17 cellular contexts compared by ENCODE assay signal in the genomic region with DNA sequence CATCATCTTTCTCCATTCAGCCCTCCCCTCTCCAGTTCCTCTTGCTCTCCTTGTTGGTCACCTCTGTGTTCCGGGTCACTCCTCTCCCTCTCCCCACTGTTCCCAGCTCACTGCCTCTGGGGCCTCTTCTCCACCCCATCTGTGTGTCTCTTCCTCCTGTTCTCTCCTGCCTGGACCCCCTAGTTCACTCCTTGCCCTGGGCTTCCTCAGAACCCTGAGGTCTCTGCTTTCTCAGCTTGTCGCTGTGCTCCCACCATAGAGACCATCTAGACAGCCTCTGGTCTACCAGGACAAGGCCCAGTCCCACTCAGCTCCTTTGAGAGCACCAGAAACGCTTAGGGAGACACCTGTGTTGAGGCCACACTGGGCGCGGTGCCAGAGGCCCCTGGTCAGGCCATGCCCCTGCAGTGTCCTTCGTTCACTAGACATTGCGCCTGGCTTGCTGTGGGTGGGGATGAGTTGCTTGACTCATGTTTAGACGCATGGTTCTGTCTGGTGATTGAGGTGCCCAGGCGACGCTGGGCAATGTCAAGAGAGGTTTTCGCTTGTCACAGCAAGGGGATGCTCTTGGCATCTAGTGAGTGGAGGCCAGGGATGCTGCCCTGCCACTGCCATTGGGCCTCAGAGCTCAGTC. TPM values are rescaled to one million over a fixed set of nuclear protein-coding genes. Genes with fewer than 3 reads are reported as not detected.
DNase-seq lines count a peak whose midpoint lies in the region; ATAC-seq and TF ChIP-seq lines count a peak whose summit lies in the region.
"Had no signal": no experiment of that assay in that cellular context is flagged by ENCODE, and none has a peak within 500 bp of the region (broad histone marks: within the 10 kb centered on the region; RNA-seq: fewer than 3 reads in every experiment).

No MANE protein-coding gene starts in this region.

- peaks cover 32 to 42% of the 10 kb centered on the region in 2 donors for H3K4me1 Mint-ChIP-seq in natural killer cell

- peaks cover 6% of the 10 kb centered on the region for H3K4me1 ChIP-seq in right cardiac atrium (ENCODE audit: control insufficient read depth, insufficient read depth, low read length)
- peaks cover 11 to 43% (median 34%) of the 10 kb centered on the region in 9 donors for H3K4me1 ChIP-seq in heart right ventricle
- H3K4me1 ChIP-seq in adrenal gland (replicated peaks in 1 of 2) = peaks cover 11 to 27% of the 10 kb centered on the region in 2 donors
- H3K4me1 ChIP-seq in aorta (ENCODE audit: control insufficient read depth in 1 of 2, insufficient read depth in 2 of 2, low read length in 2 of 2) = no peaks in the 10 kb centered on the region
- H3K4me1 ChIP-seq in Peyer's patch = peaks cover 3 to 36% (median 12%) of the 10 kb centered on the region in 4 donors
- H3K4me1 ChIP-seq in prostate gland (replicated peaks) = peaks cover 6% of the 10 kb centered on the region

- H3K9me3 ChIP-seq in right cardiac atrium (ENCODE audit: control insufficient read depth, low read length) = no peaks in the 10 kb centered on the region
- H3K9me3 ChIP-seq in heart right ventricle = no peaks in the 10 kb centered on the region
- no peaks in the 10 kb centered on the region for H3K9me3 ChIP-seq in adrenal gland (replicated peaks in 1 of 3)
- no peaks in the 10 kb centered on the region for H3K9me3 ChIP-seq in aorta (ENCODE audit: control insufficient read depth, low read length)
- H3K9me3 ChIP-seq in Peyer's patch = no peaks in the 10 kb centered on the region
- H3K9me3 ChIP-seq in prostate gland = no peaks in the 10 kb centered on the region
- H3K9me3 ChIP-seq: left lung had no signal

- peaks cover 4 to 87% (median 82%) of the 10 kb centered on the region in 9 donors for H3K36me3 ChIP-seq in heart right ventricle
- peaks cover 0 to 87% of the 10 kb centered on the region in 2 donors for H3K36me3 ChIP-seq in adrenal gland (replicated peaks in 1 of 2)
- peaks cover 3 to 39% of the 10 kb centered on the region in 2 donors for H3K36me3 ChIP-seq in aorta (ENCODE audit: control insufficient read depth in 1 of 2, insufficient read depth in 2 of 2, low read length in 1 of 2)
- peaks cover 0 to 83% (median 10%) of the 10 kb centered on the region in 3 donors for H3K36me3 ChIP-seq in Peyer's patch
- H3K36me3 ChIP-seq in prostate gland = peaks cover 46 to 47% of the 10 kb centered on the region in 2 donors

- TF ChIP-seq POLR2A in adrenal gland (IDR thresholded peaks at IDR 0.05) (no peak), Peyer's patch (IDR thresholded peaks at IDR 0.05) (no peak), prostate gland (IDR thresholded peaks at IDR 0.05) (no peak)

- peak; percentile 29 to 60 (median 57) for DNase-seq in right cardiac atrium
- no peak for DNase-seq in heart right ventricle
- DNase-seq in adrenal gland = peak in 4 of 7 donors; percentile 25 to 47 (median 39)
- no peak for DNase-seq in natural killer cell
- DNase-seq in aorta = peak; percentile 45 to 78
- no peak for DNase-seq in ecto neural progenitor cell (ENCODE audit: low spot score)
- no peak for DNase-seq in Peyer's patch
- DNase-seq in prostate gland (ENCODE audit: low spot score) = no peak
- DNase-seq: activated CD8-positive, alpha-beta memory T cell treated with anti-CD3 and anti-CD28 coated beads, Interleukin-2, amount 10 ng/mL, durations not matched to agents 7 days and 5 days; Kasumi-1; NCI-H1105 treated with DMSO at 0.1 percent for 48 hours had no signal

- intact Hi-C loops in right cardiac atrium (cut with DNase I) = no loop called here
- intact Hi-C loops in heart right ventricle (cut with DNase I) = no loop called here
- intact Hi-C loops in adrenal gland (cut with DNase I) = no loop called here
- intact Hi-C loops in natural killer cell (cut with micrococcal nuclease) = no loop called here
- intact Hi-C loops in aorta (cut with DNase I) = loop anchor here in 1 of 2 donors (10.0 kb wide), 1 partner anchor 304 kb away; the partner anchor contains the start of gene LENG1
- intact Hi-C loops in prostate gland (cut with DNase I) = no loop called here

- peak overlapping the region; percentile 58 to 77 for H3K27ac Mint-ChIP-seq in natural killer cell
- H3K27ac Mint-ChIP-seq: activated CD8-positive, alpha-beta memory T cell treated with anti-CD3 and anti-CD28 coated beads, Interleukin-2, amount 10 ng/mL, durations not matched to agents 7 days and 5 days had no signal

- H3K36me3 Mint-ChIP-seq in natural killer cell = no peaks in the 10 kb centered on the region

- H3K4me3 ChIP-seq in right cardiac atrium (ENCODE audit: low read length) = no peak overlapping the region
- no peak overlapping the region for H3K4me3 ChIP-seq in heart right ventricle
- H3K4me3 ChIP-seq in adrenal gland = no peak overlapping the region
- H3K4me3 ChIP-seq in aorta (ENCODE audit: low read length in 2 of 2) = no peak overlapping the region
- no peak overlapping the region for H3K4me3 ChIP-seq in Peyer's patch
- no peak overlapping the region for H3K4me3 ChIP-seq in prostate gland
- H3K4me3 ChIP-seq: GM23248, left lung had no signal

- no peaks in the 10 kb centered on the region for H3K27me3 Mint-ChIP-seq in natural killer cell (ENCODE audit: low read depth in 2 of 2)
- H3K27me3 Mint-ChIP-seq: activated CD8-positive, alpha-beta memory T cell treated with anti-CD3 and anti-CD28 coated beads, Interleukin-2, amount 10 ng/mL, durations not matched to agents 7 days and 5 days had no signal

- H3K27me3 ChIP-seq in right cardiac atrium (ENCODE audit: control insufficient read depth, insufficient read depth) (no peaks in the 10 kb centered on the region), heart right ventricle (no peaks in the 10 kb centered on the region), adrenal gland (no peaks in the 10 kb centered on the region), aorta (ENCODE audit: control insufficient read depth in 1 of 2, insufficient read depth in 2 of 2, low read length in 1 of 2) (no peaks in the 10 kb centered on the region), Peyer's patch (no peaks in the 10 kb centered on the region), prostate gland (replicated peaks; ENCODE audit: insufficient read depth) (no peaks in the 10 kb centered on the region)
- H3K27me3 ChIP-seq: left lung had no signal

- no peaks in the 10 kb centered on the region for H3K9me3 Mint-ChIP-seq in natural killer cell

- no peak for ATAC-seq in right cardiac atrium
- no peak for ATAC-seq in heart right ventricle
- ATAC-seq in natural killer cell = no peak
- no peak for ATAC-seq in aorta (ENCODE audit: low FRiP score)
- ATAC-seq: activated CD8-positive, alpha-beta memory T cell treated with anti-CD3 and anti-CD28 coated beads, Interleukin-2, amount 10 ng/mL, durations not matched to agents 7 days and 5 days; left lung had no signal

- H3K27ac ChIP-seq in right cardiac atrium (ENCODE audit: low read length) (no peak overlapping the region), heart right ventricle (no peak overlapping the region), adrenal gland (peak overlapping the region in 2 of 5 donors; percentile 52 to 73), aorta (ENCODE audit: low read depth in 1 of 2, low read length in 2 of 2) (no peak overlapping the region), Peyer's patch (peak overlapping the region in 1 of 4 donors; percentile 100), prostate gland (no peak overlapping the region)
- H3K27ac ChIP-seq: left lung had no signal

- peak overlapping the region; percentile 58 for H3K4me3 Mint-ChIP-seq in natural killer cell
- H3K4me3 Mint-ChIP-seq: activated CD8-positive, alpha-beta memory T cell treated with anti-CD3 and anti-CD28 coated beads, Interleukin-2, amount 10 ng/mL, durations not matched to agents 7 days and 5 days had no signal

- 81% methylated on average over 11 of the region's 11 CpGs for WGBS in right cardiac atrium
- WGBS in heart right ventricle, 2 donors = 80 to 84% methylated on average over 11 of the region's 11 CpGs
- WGBS in adrenal gland, 4 donors = 77 to 84% (median 82%) methylated on average over 10 to 11 of the region's 11 CpGs
- 79 to 81% methylated on average over 11 of the region's 11 CpGs for WGBS in aorta, 2 donors
- 87% methylated on average over 10 of the region's 11 CpGs for WGBS in prostate gland

- TF ChIP-seq CTCF in heart right ventricle (IDR thresholded peaks at IDR 0.05) = no peak
- TF ChIP-seq CTCF in adrenal gland (IDR thresholded peaks at IDR 0.05) = no peak
- TF ChIP-seq CTCF in natural killer cell (IDR thresholded peaks at IDR 0.05) = no peak
- no peak for TF ChIP-seq CTCF in Peyer's patch (IDR thresholded peaks at IDR 0.05)
- no peak for TF ChIP-seq CTCF in prostate gland (IDR thresholded peaks at IDR 0.05)

RNA-seq across cellular contexts. Expression of gene LENG9, which starts 4.8 kb away (rescaled TPM):
- total RNA-seq in right cardiac atrium (1 to 10 TPM; 2.1 to 4.1 (median 2.7) TPM), heart right ventricle (1 to 10 TPM; 1.0 to 4.2 (median 1.5) TPM), adrenal gland (10 to 100 TPM in 2 of 8 donors, 1 to 10 TPM in 6; 6.3 to 15.3 (median 8.6) TPM), natural killer cell (1 to 10 TPM; 3.2 to 5.6 (median 4.3) TPM), aorta (1 to 10 TPM; 5.4 to 7.4 TPM), Peyer's patch (10 to 100 TPM; 11.0 to 18.9 (median 15.8) TPM), prostate gland (10 to 100 TPM; 18.6 to 22.2 TPM)
- polyA plus RNA-seq in right cardiac atrium (2.3 TPM), heart right ventricle (1 to 10 TPM; 1.6 to 2.6 TPM), adrenal gland (1 to 10 TPM; 1.3 to 4.2 (median 3.1) TPM), aorta (1 to 10 TPM; 2.1 to 6.5 TPM)

RNA-seq across cellular contexts. Expression of gene LENG8, which starts 9.8 kb away (rescaled TPM):
- total RNA-seq in right cardiac atrium (10 to 100 TPM; 66.2 to 87.4 (median 71.4) TPM), heart right ventricle (10 to 100 TPM; 45.5 to 76.2 (median 56.8) TPM), adrenal gland (100 to 1,000 TPM in 4 of 8 donors, 10 to 100 TPM in 4; 33.6 to 207 (median 90.8) TPM), natural killer cell (100 to 1,000 TPM; 479 to 563 (median 507) TPM), aorta (100 to 1,000 TPM; 166 to 274 TPM), Peyer's patch (100 to 1,000 TPM; 154 to 481 (median 360) TPM), prostate gland (100 to 1,000 TPM; 111 to 292 TPM)
- polyA plus RNA-seq in right cardiac atrium (77.5 TPM), heart right ventricle (100 to 1,000 TPM in 1 of 2 donors, 10 to 100 TPM in 1; 34.3 to 194 TPM), adrenal gland (100 to 1,000 TPM in 2 of 3 donors, 10 to 100 TPM in 1; 17.4 to 725 (median 247) TPM), aorta (100 to 1,000 TPM in 1 of 2 donors, 10 to 100 TPM in 1; 39.4 to 336 TPM)

RNA-seq across cellular contexts. Expression of gene CDC42EP5, which starts 14.3 kb away (rescaled TPM):
- 10 to 100 TPM; 10.4 to 22.5 (median 12.8) TPM for total RNA-seq in right cardiac atrium
- polyA plus RNA-seq in right cardiac atrium = 10.8 TPM
- total RNA-seq in heart right ventricle = 10 to 100 TPM in 5 of 10 donors, 1 to 10 TPM in 5; 5.3 to 22.8 (median 9.7) TPM
- polyA plus RNA-seq in heart right ventricle = 10 to 100 TPM; 11.2 to 21.9 TPM
- total RNA-seq in adrenal gland = 10 to 100 TPM in 7 of 8 donors, 1 to 10 TPM in 1; 9.7 to 27.9 (median 15.7) TPM
- 10 to 100 TPM in 2 of 3 donors, under 1 TPM in 1; 0.44 to 36.0 (median 16.5) TPM for polyA plus RNA-seq in adrenal gland
- not detected for total RNA-seq in natural killer cell
- 10 to 100 TPM; 45.0 to 52.8 TPM for total RNA-seq in aorta
- 10 to 100 TPM; 40.4 to 55.2 TPM for polyA plus RNA-seq in aorta
- total RNA-seq in Peyer's patch = 100 to 1,000 TPM in 1 of 4 donors, 10 to 100 TPM in 3; 38.0 to 133 (median 94.1) TPM
- 100 to 1,000 TPM; 102 to 193 TPM for total RNA-seq in prostate gland

RNA-seq across cellular contexts. Expression of gene TTYH1, which starts 43.5 kb away (rescaled TPM):
- 1 to 10 TPM; 2.4 to 3.0 (median 2.9) TPM for total RNA-seq in right cardiac atrium
- 3.6 TPM for polyA plus RNA-seq in right cardiac atrium
- total RNA-seq in heart right ventricle = 1 to 10 TPM in 5 of 10 donors, under 1 TPM in 5; 0.37 to 4.3 (median 1.0) TPM
- polyA plus RNA-seq in heart right ventricle = 1 to 10 TPM; 1.8 to 3.1 TPM
- 1 to 10 TPM in 2 of 8 donors, under 1 TPM in 3, not detected in 3; 0.61 to 3.3 (median 0.81) TPM for total RNA-seq in adrenal gland
- 1 to 10 TPM in 2 of 3 donors, not detected in 1; 1.6 to 1.7 TPM for polyA plus RNA-seq in adrenal gland
- total RNA-seq in natural killer cell = under 1 TPM; 0.59 to 0.84 (median 0.65) TPM
- total RNA-seq in aorta = 1 to 10 TPM in 1 of 2 donors, under 1 TPM in 1; 0.94 to 2.2 TPM
- under 1 TPM in 1 of 2 donors, not detected in 1; 0.03 TPM for polyA plus RNA-seq in aorta
- total RNA-seq in Peyer's patch = under 1 TPM in 1 of 4 donors, not detected in 3; 0.35 TPM
- total RNA-seq in prostate gland = 100 to 1,000 TPM in 1 of 2 donors, 1 to 10 TPM in 1; 1.8 to 136 TPM
- total RNA-seq: GM23248, left lung, renal cortical epithelial cell, RPMI7951 had no signal
- polyA plus RNA-seq: AG04450 had no signal

RNA-seq across cellular contexts. Expression of gene LAIR2, which starts 43.9 kb away (rescaled TPM):
- not detected for total RNA-seq in right cardiac atrium
- polyA plus RNA-seq in right cardiac atrium = not detected
- 1 to 10 TPM in 1 of 10 donors, under 1 TPM in 1, not detected in 8; 0.76 to 2.5 TPM for total RNA-seq in heart right ventricle
- polyA plus RNA-seq in heart right ventricle = not detected
- 1 to 10 TPM in 1 of 8 donors, under 1 TPM in 1, not detected in 6; 0.91 to 1.4 TPM for total RNA-seq in adrenal gland
- not detected for polyA plus RNA-seq in adrenal gland
- total RNA-seq in natural killer cell = 10 to 100 TPM; 44.1 to 67.7 (median 53.3) TPM
- 1 to 10 TPM in 1 of 2 donors, under 1 TPM in 1; 0.52 to 2.4 TPM for total RNA-seq in aorta
- polyA plus RNA-seq in aorta = not detected
- not detected for total RNA-seq in Peyer's patch
- not detected for total RNA-seq in prostate gland
- total RNA-seq: cardiac septum, GM23248, renal cortical epithelial cell, RPMI7951 had no signal
- polyA plus RNA-seq: AG04450, GM23248 had no signal

Comparison
In these comparisons a context has a peak if more than half of its experiments do, and no peak if none do; other contexts are left out.
1. DNase-seq: peak in right cardiac atrium (3 of 3), adrenal gland (4 of 7) and aorta (2 of 2); none in heart right ventricle (0 of 2), natural killer cell (single experiment), ecto neural progenitor cell (single experiment), Peyer's patch (0 of 3) and prostate gland (single experiment).
2. RNA of gene CDC42EP5, which starts 14.3 kb away (total RNA-seq): 102 to 193 TPM in prostate gland, 38.0 to 133 TPM in Peyer's patch, 45.0 to 52.8 TPM in aorta, 9.7 to 27.9 TPM in adrenal gland, 10.4 to 22.5 TPM in right cardiac atrium and 5.3 to 22.8 TPM in heart right ventricle; not detected in natural killer cell; every median in the first group is over 4 times any median in the second.